ENCODE assay signal across 8 cellular contexts in the genomic region with DNA sequence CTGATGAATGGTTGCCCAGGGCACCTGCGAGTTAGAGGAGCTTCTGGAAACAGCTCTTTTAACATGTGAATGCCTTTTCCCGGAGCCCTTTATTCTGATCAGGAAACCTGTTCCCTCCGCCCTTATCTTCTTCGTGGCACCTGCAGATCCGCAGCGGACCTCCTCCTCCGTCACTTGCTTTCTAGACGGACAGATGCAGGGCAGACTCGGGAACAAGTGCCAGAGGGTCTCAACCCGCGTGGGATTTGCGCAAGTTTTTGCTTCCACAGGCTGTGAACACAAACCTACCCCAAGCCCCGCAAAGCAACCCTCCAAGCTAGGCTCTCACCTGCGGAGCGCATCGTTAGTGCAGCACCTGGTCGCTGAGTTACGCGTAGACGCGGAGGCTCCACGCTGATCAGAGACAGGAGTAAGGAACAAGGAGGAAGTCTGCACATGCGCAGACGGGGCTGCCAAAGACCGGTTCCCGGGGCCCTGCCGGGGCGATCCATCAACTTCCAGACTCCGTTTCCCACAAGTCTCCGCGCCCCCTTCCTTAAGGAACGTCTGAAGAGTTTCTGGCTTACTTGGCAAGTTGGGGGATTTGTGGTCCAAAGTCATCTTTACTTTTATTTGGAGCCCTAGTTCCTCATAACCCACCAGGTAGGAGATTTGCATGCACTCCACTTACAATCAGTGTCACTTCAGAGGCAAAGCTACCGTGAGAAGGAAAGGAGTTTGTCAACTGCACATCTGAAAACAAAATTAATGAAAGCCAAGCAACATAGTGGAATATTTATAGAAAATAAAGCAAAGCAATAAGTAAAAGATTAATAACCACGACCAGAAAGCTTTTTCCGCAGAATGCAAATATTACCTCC. TPM values are rescaled to one million over a fixed set of nuclear protein-coding genes. Genes with fewer than 3 reads are reported as not detected.
DNase-seq lines count a peak whose midpoint lies in the region; ATAC-seq and TF ChIP-seq lines count a peak whose summit lies in the region.

No MANE protein-coding gene starts in this region.

- peaks cover 7% of the 10 kb centered on the region for H3K9me3 ChIP-seq in iPS-18c (ENCODE audit: control insufficient read depth, insufficient read depth, low read length)

- H2AFZ ChIP-seq in GM23338: peak overlapping the region; percentile 72

- H3K4me3 ChIP-seq in GM23338 (peak overlapping the region; percentile 59), iPS-18c (ENCODE audit: insufficient read depth, low read depth, low read length) (peak overlapping the region; percentile 78)

- H3K36me3 Mint-ChIP-seq in GM23338 (ENCODE audit: low read depth): peaks cover 45% of the 10 kb centered on the region
- H3K36me3 Mint-ChIP-seq in activated naive CD8-positive, alpha-beta T cell treated with anti-CD3 and anti-CD28 coated beads, Interleukin-2, amount 50 U/mL, for 24 hours (ENCODE audit: low read depth): peaks cover 7% of the 10 kb centered on the region

- ATAC-seq in GM23338 (peak; percentile 96), GM21515 (IDR thresholded peaks at IDR 0.05; ENCODE audit: unreplicated experiment) (no peak)
- no peak for ATAC-seq in activated naive CD8-positive, alpha-beta T cell treated with anti-CD3 and anti-CD28 coated beads, Interleukin-2, amount 50 U/mL, for 24 hours

- peaks cover 6% of the 10 kb centered on the region for H3K27me3 Mint-ChIP-seq in GM23338 (ENCODE audit: insufficient read depth, low read depth, poor library complexity)
- H3K27me3 Mint-ChIP-seq in activated naive CD8-positive, alpha-beta T cell treated with anti-CD3 and anti-CD28 coated beads, Interleukin-2, amount 50 U/mL, for 24 hours: peaks cover 43% of the 10 kb centered on the region

- H3K4me1 ChIP-seq in GM23338 (ENCODE audit: insufficient read depth): peaks cover 17% of the 10 kb centered on the region

- peaks cover 15% of the 10 kb centered on the region; the same call in 2 of the 3 replicates for H3K4me1 Mint-ChIP-seq in GM23338
- no peaks in the 10 kb centered on the region for H3K4me1 Mint-ChIP-seq in activated naive CD8-positive, alpha-beta T cell treated with anti-CD3 and anti-CD28 coated beads, Interleukin-2, amount 50 U/mL, for 24 hours

- H3K27ac ChIP-seq in GM23338 (ENCODE audit: low read depth): peak overlapping the region; percentile 79

- H3K79me2 ChIP-seq in GM23338 (replicated peaks; ENCODE audit: insufficient read depth): no peaks in the 10 kb centered on the region

- H3K4me3 Mint-ChIP-seq in GM23338: peak overlapping the region; percentile 80
- H3K4me3 Mint-ChIP-seq in activated naive CD8-positive, alpha-beta T cell treated with anti-CD3 and anti-CD28 coated beads, Interleukin-2, amount 50 U/mL, for 24 hours: no peak overlapping the region

- H3K9me2 ChIP-seq in GM23338 (ENCODE audit: insufficient read depth): no peaks in the 10 kb centered on the region

- peaks cover 25% of the 10 kb centered on the region for H3K36me3 ChIP-seq in GM23338 (ENCODE audit: insufficient read depth)

- no peaks in the 10 kb centered on the region; the same call in 1 of the 2 replicates for H3F3A ChIP-seq in GM23338 (replicated peaks; ENCODE audit: low read depth)

- peak overlapping the region; percentile 74 for H3K4me2 ChIP-seq in GM23338

- no peaks in the 10 kb centered on the region for H4K20me1 ChIP-seq in GM23338 (replicated peaks; ENCODE audit: insufficient read depth)

- H3K27ac Mint-ChIP-seq in GM23338: peak overlapping the region; percentile 92
- no peak overlapping the region for H3K27ac Mint-ChIP-seq in activated naive CD8-positive, alpha-beta T cell treated with anti-CD3 and anti-CD28 coated beads, Interleukin-2, amount 50 U/mL, for 24 hours

- peak; percentile 97 for DNase-seq in GM23338 (ENCODE audit: low spot score)
- DNase-seq in activated naive CD8-positive, alpha-beta T cell treated with anti-CD3 and anti-CD28 coated beads, Interleukin-2, amount 50 U/mL, for 24 hours: peak; percentile 10
- DNase-seq in stimulated activated CD4-positive, alpha-beta T cell treated with anti-CD3 and anti-CD28 coated beads, Interleukin-12 subunit alpha, Interleukin-12 subunit beta, amount 100 ng/mL, for 4 hours: peak; percentile 15
- no peak for DNase-seq in NCI-H2227 treated with DMSO at 0.1 percent for 48 hours (lab: John Stamatoyannopoulos, UW)
- DNase-seq in central memory CD4-positive, alpha-beta T cell: no peak
- no peak for DNase-seq in NCI-H1694 (lab: John Stamatoyannopoulos, UW)

- TF ChIP-seq CTCF in GM23338 (conservative IDR thresholded peaks at IDR 0.05; ENCODE audit: low read depth in 2 of 2): no peak

- H3K27me3 ChIP-seq in GM23338 (ENCODE audit: insufficient read depth): no peaks in the 10 kb centered on the region

- H3K9me3 Mint-ChIP-seq in GM23338: peaks cover 45% of the 10 kb centered on the region
- H3K9me3 Mint-ChIP-seq in activated naive CD8-positive, alpha-beta T cell treated with anti-CD3 and anti-CD28 coated beads, Interleukin-2, amount 50 U/mL, for 24 hours: peaks cover 22% of the 10 kb centered on the region

TF ChIP-seq in GM23338, 12 proteins besides CTCF, POLR2A, EP300 and RAD21 (continues in another document):
- TF ChIP-seq, protein P1, sequence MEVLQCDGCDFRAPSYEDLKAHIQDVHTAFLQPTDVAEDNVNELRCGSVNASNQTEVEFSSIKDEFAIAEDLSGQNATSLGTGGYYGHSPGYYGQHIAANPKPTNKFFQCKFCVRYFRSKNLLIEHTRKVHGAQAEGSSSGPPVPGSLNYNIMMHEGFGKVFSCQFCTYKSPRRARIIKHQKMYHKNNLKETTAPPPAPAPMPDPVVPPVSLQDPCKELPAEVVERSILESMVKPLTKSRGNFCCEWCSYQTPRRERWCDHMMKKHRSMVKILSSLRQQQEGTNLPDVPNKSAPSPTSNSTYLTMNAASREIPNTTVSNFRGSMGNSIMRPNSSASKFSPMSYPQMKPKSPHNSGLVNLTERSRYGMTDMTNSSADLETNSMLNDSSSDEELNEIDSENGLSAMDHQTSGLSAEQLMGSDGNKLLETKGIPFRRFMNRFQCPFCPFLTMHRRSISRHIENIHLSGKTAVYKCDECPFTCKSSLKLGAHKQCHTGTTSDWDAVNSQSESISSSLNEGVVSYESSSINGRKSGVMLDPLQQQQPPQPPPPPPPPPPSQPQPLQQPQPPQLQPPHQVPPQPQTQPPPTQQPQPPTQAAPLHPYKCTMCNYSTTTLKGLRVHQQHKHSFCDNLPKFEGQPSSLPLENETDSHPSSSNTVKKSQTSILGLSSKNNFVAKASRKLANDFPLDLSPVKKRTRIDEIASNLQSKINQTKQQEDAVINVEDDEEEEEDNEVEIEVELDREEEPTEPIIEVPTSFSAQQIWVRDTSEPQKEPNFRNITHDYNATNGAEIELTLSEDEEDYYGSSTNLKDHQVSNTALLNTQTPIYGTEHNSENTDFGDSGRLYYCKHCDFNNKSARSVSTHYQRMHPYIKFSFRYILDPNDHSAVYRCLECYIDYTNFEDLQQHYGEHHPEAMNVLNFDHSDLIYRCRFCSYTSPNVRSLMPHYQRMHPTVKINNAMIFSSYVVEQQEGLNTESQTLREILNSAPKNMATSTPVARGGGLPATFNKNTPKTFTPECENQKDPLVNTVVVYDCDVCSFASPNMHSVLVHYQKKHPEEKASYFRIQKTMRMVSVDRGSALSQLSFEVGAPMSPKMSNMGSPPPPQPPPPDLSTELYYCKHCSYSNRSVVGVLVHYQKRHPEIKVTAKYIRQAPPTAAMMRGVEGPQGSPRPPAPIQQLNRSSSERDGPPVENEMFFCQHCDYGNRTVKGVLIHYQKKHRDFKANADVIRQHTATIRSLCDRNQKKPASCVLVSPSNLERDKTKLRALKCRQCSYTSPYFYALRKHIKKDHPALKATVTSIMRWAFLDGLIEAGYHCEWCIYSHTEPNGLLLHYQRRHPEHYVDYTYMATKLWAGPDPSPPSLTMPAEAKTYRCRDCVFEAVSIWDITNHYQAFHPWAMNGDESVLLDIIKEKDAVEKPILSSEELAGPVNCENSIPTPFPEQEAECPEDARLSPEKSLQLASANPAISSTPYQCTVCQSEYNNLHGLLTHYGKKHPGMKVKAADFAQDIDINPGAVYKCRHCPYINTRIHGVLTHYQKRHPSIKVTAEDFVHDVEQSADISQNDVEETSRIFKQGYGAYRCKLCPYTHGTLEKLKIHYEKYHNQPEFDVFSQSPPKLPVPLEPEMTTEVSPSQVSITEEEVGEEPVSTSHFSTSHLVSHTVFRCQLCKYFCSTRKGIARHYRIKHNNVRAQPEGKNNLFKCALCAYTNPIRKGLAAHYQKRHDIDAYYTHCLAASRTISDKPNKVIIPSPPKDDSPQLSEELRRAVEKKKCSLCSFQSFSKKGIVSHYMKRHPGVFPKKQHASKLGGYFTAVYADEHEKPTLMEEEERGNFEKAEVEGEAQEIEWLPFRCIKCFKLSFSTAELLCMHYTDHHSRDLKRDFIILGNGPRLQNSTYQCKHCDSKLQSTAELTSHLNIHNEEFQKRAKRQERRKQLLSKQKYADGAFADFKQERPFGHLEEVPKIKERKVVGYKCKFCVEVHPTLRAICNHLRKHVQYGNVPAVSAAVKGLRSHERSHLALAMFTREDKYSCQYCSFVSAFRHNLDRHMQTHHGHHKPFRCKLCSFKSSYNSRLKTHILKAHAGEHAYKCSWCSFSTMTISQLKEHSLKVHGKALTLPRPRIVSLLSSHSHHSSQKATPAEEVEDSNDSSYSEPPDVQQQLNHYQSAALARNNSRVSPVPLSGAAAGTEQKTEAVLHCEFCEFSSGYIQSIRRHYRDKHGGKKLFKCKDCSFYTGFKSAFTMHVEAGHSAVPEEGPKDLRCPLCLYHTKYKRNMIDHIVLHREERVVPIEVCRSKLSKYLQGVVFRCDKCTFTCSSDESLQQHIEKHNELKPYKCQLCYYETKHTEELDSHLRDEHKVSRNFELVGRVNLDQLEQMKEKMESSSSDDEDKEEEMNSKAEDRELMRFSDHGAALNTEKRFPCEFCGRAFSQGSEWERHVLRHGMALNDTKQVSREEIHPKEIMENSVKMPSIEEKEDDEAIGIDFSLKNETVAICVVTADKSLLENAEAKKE (CRISPR knock-in tag; IDR thresholded peaks at IDR 0.05): peak; percentile 43; the same call in 1 of the 2 replicates
- no peak for TF ChIP-seq NANOG (IDR thresholded peaks at IDR 0.05; ENCODE audit: borderline replicate concordance)

RNA-seq across cellular contexts. Expression of gene ELMO2, which starts 52.7 kb away (rescaled TPM):
- 34.8 and 44.1 TPM in 2 replicates for total RNA-seq in GM23338 (2014; rRNA removed; shearing (Covaris generic))
- polyA plus RNA-seq in GM23338 (2016; fragmentation: Nextera tagmentation; extraction: Ambion mirVana): 13.8 and 15.1 TPM in 2 replicates

RNA-seq across cellular contexts. Expression of gene ZNF334, which starts 54.2 kb away (rescaled TPM):
- 15.2 and 19.1 TPM in 2 replicates for total RNA-seq in GM23338 (2014; rRNA removed; shearing (Covaris generic))
- 7.9 and 12.4 TPM in 2 replicates for polyA plus RNA-seq in GM23338 (2016; fragmentation: Nextera tagmentation; extraction: Ambion mirVana)

Comparison
In these comparisons a context has a peak if more than half of its experiments do, and no peak if none do; other contexts are left out.
1. DNase-seq: peak in GM23338 (single experiment), activated naive CD8-positive, alpha-beta T cell treated with anti-CD3 and anti-CD28 coated beads, Interleukin-2, amount 50 U/mL, for 24 hours (single experiment) and stimulated activated CD4-positive, alpha-beta T cell treated with anti-CD3 and anti-CD28 coated beads, Interleukin-12 subunit alpha, Interleukin-12 subunit beta, amount 100 ng/mL, for 4 hours (single experiment); none in NCI-H2227 treated with DMSO at 0.1 percent for 48 hours (single experiment), central memory CD4-positive, alpha-beta T cell (single experiment) and NCI-H1694 (single experiment).